8 cellular contexts compared by ENCODE assay signal in the genomic region with DNA sequence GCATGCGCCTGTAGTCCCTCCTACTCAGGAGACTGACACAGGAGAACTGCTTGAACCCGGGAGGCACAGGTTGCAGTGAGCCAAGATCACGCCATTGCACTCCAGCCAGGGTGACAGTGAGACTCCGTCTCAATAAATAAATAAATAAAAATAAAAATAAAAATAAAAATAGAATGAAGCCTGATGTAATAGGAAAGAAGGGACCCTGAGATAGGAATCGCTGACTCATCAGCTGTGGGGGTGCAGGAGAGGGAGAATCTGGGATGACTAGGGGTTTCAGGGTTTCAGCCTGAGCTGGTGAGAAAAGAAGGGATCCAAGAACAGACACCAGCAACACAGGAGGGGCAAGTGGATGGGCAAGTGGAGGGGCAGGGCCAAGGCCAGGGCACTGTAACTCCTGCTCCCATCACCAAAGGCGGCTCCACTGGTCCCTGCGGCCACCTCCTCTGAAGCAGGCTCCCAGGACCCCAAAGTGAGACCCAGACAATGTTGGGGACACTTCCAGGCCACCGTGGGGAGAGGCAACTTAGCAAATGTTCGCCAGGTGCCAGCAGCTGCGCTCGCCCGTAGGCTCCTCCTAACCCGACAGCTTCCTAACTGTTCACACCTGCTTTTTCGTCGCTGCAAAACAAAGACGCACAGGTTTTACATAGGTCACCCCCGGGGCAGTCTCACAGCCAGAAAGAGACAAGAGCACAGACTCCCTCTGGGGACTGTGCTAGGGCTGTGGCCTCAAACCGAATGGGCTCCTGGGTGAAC. TPM values are rescaled to one million over a fixed set of nuclear protein-coding genes. Genes with fewer than 3 reads are reported as not detected.
DNase-seq lines count a peak whose midpoint lies in the region; ATAC-seq and TF ChIP-seq lines count a peak whose summit lies in the region.

No MANE protein-coding gene starts in this region.

- H3K36me3 Mint-ChIP-seq in central memory CD8-positive, alpha-beta T cell (ENCODE audit: insufficient read depth), result peaks cover 20% of the 10 kb centered on the region
- peaks cover 0 to 25% (median 8%) of the 10 kb centered on the region in 3 donors for H3K36me3 Mint-ChIP-seq in naive thymus-derived CD8-positive, alpha-beta T cell

- CTCF ChIA-PET in HEK293T (lab: Yijun Ruan, JAX), result no interaction called here

- peak overlapping the region; percentile 94 for H3K4me3 Mint-ChIP-seq in central memory CD8-positive, alpha-beta T cell
- H3K4me3 Mint-ChIP-seq in naive thymus-derived CD8-positive, alpha-beta T cell, result peak overlapping the region; percentile 91 to 99 (median 98)

- ATAC-seq in central memory CD8-positive, alpha-beta T cell (replicated peaks; ENCODE audit: extremely low read depth, poor library complexity, severe bottlenecking), result no peak
- no peak for ATAC-seq in naive thymus-derived CD8-positive, alpha-beta T cell
- no peak for ATAC-seq in GM21723 (IDR thresholded peaks at IDR 0.05; ENCODE audit: unreplicated experiment)

- H3K9me3 Mint-ChIP-seq in central memory CD8-positive, alpha-beta T cell, result no peaks in the 10 kb centered on the region
- no peaks in the 10 kb centered on the region for H3K9me3 Mint-ChIP-seq in naive thymus-derived CD8-positive, alpha-beta T cell

- H3K4me1 Mint-ChIP-seq in central memory CD8-positive, alpha-beta T cell, result peaks cover 55% of the 10 kb centered on the region
- peaks cover 33 to 65% (median 56%) of the 10 kb centered on the region in 4 donors for H3K4me1 Mint-ChIP-seq in naive thymus-derived CD8-positive, alpha-beta T cell

- peak overlapping the region; percentile 85 for H3K27ac Mint-ChIP-seq in central memory CD8-positive, alpha-beta T cell (ENCODE audit: low read depth)
- H3K27ac Mint-ChIP-seq in naive thymus-derived CD8-positive, alpha-beta T cell, result peak overlapping the region; percentile 92 to 98 (median 96)

- POLR2A ChIA-PET in naive thymus-derived CD8-positive, alpha-beta T cell (lab: Charles Lee), result interaction anchor here (0.9 to 6.2 kb wide), 7 partner anchors 7 to 219 kb away, joined by 3 to 76 read pairs (median 6); partner anchors contain the start of genes OCEL1 and USE1
- POLR2A ChIA-PET in HEK293T (lab: Yijun Ruan, JAX), result interaction anchor here (0.6 to 1.2 kb wide), 3 partner anchors 231 to 577 kb away, joined by 3 read pairs; partner anchors contain the start of gene C19orf44

- no peaks in the 10 kb centered on the region for H3K27me3 Mint-ChIP-seq in central memory CD8-positive, alpha-beta T cell
- no peaks in the 10 kb centered on the region for H3K27me3 Mint-ChIP-seq in naive thymus-derived CD8-positive, alpha-beta T cell

- peak; percentile 26 for DNase-seq in NCI-H510A treated with DMSO at 0.1 percent for 48 hours (lab: John Stamatoyannopoulos, UW)
- no peak for DNase-seq in NCI-H510A (lab: John Stamatoyannopoulos, UW)
- DNase-seq in NCI-H2171 treated with DMSO at 0.1 percent for 48 hours (lab: John Stamatoyannopoulos, UW), result peak; percentile 39
- DNase-seq in central memory CD8-positive, alpha-beta T cell (ENCODE audit: low spot score in 2 of 2), result peak in 1 of 2 donors; percentile 33
- DNase-seq in naive thymus-derived CD8-positive, alpha-beta T cell, result no peak
- DNase-seq in 8988T, result no peak
- no peak for DNase-seq in HEK293T (ENCODE audit: extremely low spot score)

TF ChIP-seq in HEK293T, 16 proteins besides CTCF, POLR2A, EP300 and RAD21:
- no peak for TF ChIP-seq ELF4 (IDR thresholded peaks at IDR 0.05)
- TF ChIP-seq, protein P1, sequence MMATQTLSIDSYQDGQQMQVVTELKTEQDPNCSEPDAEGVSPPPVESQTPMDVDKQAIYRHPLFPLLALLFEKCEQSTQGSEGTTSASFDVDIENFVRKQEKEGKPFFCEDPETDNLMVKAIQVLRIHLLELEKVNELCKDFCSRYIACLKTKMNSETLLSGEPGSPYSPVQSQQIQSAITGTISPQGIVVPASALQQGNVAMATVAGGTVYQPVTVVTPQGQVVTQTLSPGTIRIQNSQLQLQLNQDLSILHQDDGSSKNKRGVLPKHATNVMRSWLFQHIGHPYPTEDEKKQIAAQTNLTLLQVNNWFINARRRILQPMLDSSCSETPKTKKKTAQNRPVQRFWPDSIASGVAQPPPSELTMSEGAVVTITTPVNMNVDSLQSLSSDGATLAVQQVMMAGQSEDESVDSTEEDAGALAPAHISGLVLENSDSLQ (IDR thresholded peaks at IDR 0.05), result no peak
- no peak for TF ChIP-seq ARNT (IDR thresholded peaks at IDR 0.05)
- TF ChIP-seq LEF1 (IDR thresholded peaks at IDR 0.05; ENCODE audit: borderline replicate concordance), result no peak
- TF ChIP-seq FOXA1 (IDR thresholded peaks at IDR 0.05), result no peak
- no peak for TF ChIP-seq SP1 (IDR thresholded peaks at IDR 0.05)
- TF ChIP-seq ZNF384 (IDR thresholded peaks at IDR 0.05), result no peak
- TF ChIP-seq FOXK2 (IDR thresholded peaks at IDR 0.05), result no peak
- no peak for TF ChIP-seq L3MBTL2 (conservative IDR thresholded peaks at IDR 0.05)
- no peak for TF ChIP-seq HDGF (IDR thresholded peaks at IDR 0.05; ENCODE audit: borderline replicate concordance)
- no peak for TF ChIP-seq TARDBP (IDR thresholded peaks at IDR 0.05)
- TF ChIP-seq CTBP1 (IDR thresholded peaks at IDR 0.05; ENCODE audit: borderline replicate concordance), result no peak
- TF ChIP-seq BHLHE40 (IDR thresholded peaks at IDR 0.05; ENCODE audit: borderline replicate concordance), result no peak
- no peak for TF ChIP-seq SUZ12 (IDR thresholded peaks at IDR 0.05)
- TF ChIP-seq FOXM1 (IDR thresholded peaks at IDR 0.05; ENCODE audit: borderline replicate concordance), result no peak

RNA-seq across cellular contexts. Expression of gene HAUS8, which starts 1.2 kb away (rescaled TPM):
- 10 to 100 TPM; 18.3 to 20.4 TPM for total RNA-seq in naive thymus-derived CD8-positive, alpha-beta T cell
- polyA plus RNA-seq in naive thymus-derived CD8-positive, alpha-beta T cell, result 10 to 100 TPM in 1 of 3 donors, 1 to 10 TPM in 2; 5.3 to 11.9 (median 5.9) TPM

RNA-seq across cellular contexts. Expression of gene MYO9B, which starts 1.5 kb away (rescaled TPM):
- total RNA-seq in naive thymus-derived CD8-positive, alpha-beta T cell, result 100 to 1,000 TPM; 169 to 171 TPM
- polyA plus RNA-seq in naive thymus-derived CD8-positive, alpha-beta T cell, result 10 to 100 TPM in 1 of 3 donors, 1 to 10 TPM in 2; 3.3 to 22.3 (median 8.0) TPM

RNA-seq across cellular contexts. Expression of gene CPAMD8, which starts 47.4 kb away (rescaled TPM):
- total RNA-seq in naive thymus-derived CD8-positive, alpha-beta T cell, result 1 to 10 TPM; 6.4 to 7.5 TPM
- polyA plus RNA-seq in naive thymus-derived CD8-positive, alpha-beta T cell, result 1 to 10 TPM in 2 of 3 donors, under 1 TPM in 1; 0.89 to 2.1 (median 1.1) TPM

Comparison
In these comparisons a context has a peak if more than half of its experiments do, and no peak if none do; other contexts are left out.
1. DNase-seq: peak in NCI-H510A treated with DMSO at 0.1 percent for 48 hours (single experiment) and NCI-H2171 treated with DMSO at 0.1 percent for 48 hours (single experiment); none in NCI-H510A (single experiment), naive thymus-derived CD8-positive, alpha-beta T cell (0 of 10), 8988T (single experiment) and HEK293T (single experiment).